In genomic region chr1:149607070-149607802, GRCh38 we compare ENCODE assay signal across 8 cellular contexts. TPM values are rescaled to one million over a fixed set of nuclear protein-coding genes. Genes with fewer than 3 reads are reported as not detected.
DNase-seq lines count a peak whose midpoint lies in the region; ATAC-seq, FAIRE-seq and TF ChIP-seq lines count a peak whose summit lies in the region.
"Not testable (repeated sequence)": the region's sequence is repeated elsewhere in the genome, so short reads cannot be mapped to it uniquely, and the experiment has no call there.

No MANE protein-coding gene starts in this region.

- H3K36me3 Mint-ChIP-seq in CD4-positive, CD25-positive, alpha-beta regulatory T cell; activated naive CD4-positive, alpha-beta T cell treated with anti-CD3 and anti-CD28 coated beads, Interleukin-2, amount 50 U/mL, for 24 hours: not testable (repeated sequence)

- H3K79me2 ChIP-seq in KMS-11 (ENCODE audit: insufficient read depth, low read depth) = not testable (repeated sequence)

- TF ChIP-seq CTCF in KMS-11 (conservative IDR thresholded peaks at IDR 0.05; ENCODE audit: low read depth, low read length); WI38 (IDR thresholded peaks at IDR 0.05; ENCODE audit: low read depth, low read length); epithelial cell of proximal tubule (conservative IDR thresholded peaks at IDR 0.05; ENCODE audit: low read depth, low read length); pancreas (IDR thresholded peaks at IDR 0.05); stomach (IDR thresholded peaks at IDR 0.05): not testable (repeated sequence)

- peak overlapping the region; percentile 83 for H3K27ac ChIP-seq in CD4-positive, CD25-positive, alpha-beta regulatory T cell (ENCODE audit: insufficient read depth, low read length, poor library complexity, severe bottlenecking)
- H3K27ac ChIP-seq in KMS-11 (peak overlapping the region; percentile 75), pancreas (peak overlapping the region; percentile 77 to 79 (median 79)), stomach (peak overlapping the region; percentile 71 to 92 (median 80))

- peak overlapping the region; percentile 77 for H3K9ac ChIP-seq in KMS-11

- not testable (repeated sequence) for H3K4me1 Mint-ChIP-seq in CD4-positive, CD25-positive, alpha-beta regulatory T cell; activated naive CD4-positive, alpha-beta T cell treated with anti-CD3 and anti-CD28 coated beads, Interleukin-2, amount 50 U/mL, for 24 hours

- not testable (repeated sequence) for H3K27me3 ChIP-seq in CD4-positive, CD25-positive, alpha-beta regulatory T cell (ENCODE audit: control insufficient read depth, insufficient read depth, low read length); KMS-11 (ENCODE audit: insufficient read depth, low read depth); pancreas; stomach

- H3K4me2 ChIP-seq in KMS-11 = peak overlapping the region; percentile 78

- not testable (repeated sequence) for H3K27me3 Mint-ChIP-seq in CD4-positive, CD25-positive, alpha-beta regulatory T cell; activated naive CD4-positive, alpha-beta T cell treated with anti-CD3 and anti-CD28 coated beads, Interleukin-2, amount 50 U/mL, for 24 hours

- not testable (repeated sequence) for TF ChIP-seq POLR2A in stomach (IDR thresholded peaks at IDR 0.05)

- H3K4me3 ChIP-seq in CD4-positive, CD25-positive, alpha-beta regulatory T cell (ENCODE audit: low read depth, low read length) = peak overlapping the region; percentile 48
- H3K4me3 ChIP-seq in KMS-11 (IDR thresholded peaks at IDR 0.05; ENCODE audit: insufficient read depth, low read depth, low read length) = not testable (repeated sequence)
- H3K4me3 ChIP-seq in WI38 (ENCODE audit: low read depth, low read length) (peak overlapping the region; percentile 53), epithelial cell of proximal tubule (ENCODE audit: low read depth, low read length) (peak overlapping the region; percentile 52), pancreas (peak overlapping the region in 3 of 4 donors; percentile 43 to 44 (median 43)), stomach (peak overlapping the region; percentile 39 to 56 (median 43))

- intact Hi-C loops in pancreas (cut with DNase I); stomach (cut with DNase I; ENCODE audit: low total_unique reads): not testable (repeated sequence)

- 0% methylated on average over 7 to 23 of the region's 45 CpGs for WGBS in pancreas, 2 donors
- 0 to 2% (median 1%) methylated on average over 1 to 18 of the region's 45 CpGs for WGBS in stomach, 5 donors

- DNase-seq in CD4-positive, CD25-positive, alpha-beta regulatory T cell = peak in 2 of 3 donors; percentile 6 to 41
- DNase-seq in epithelial cell of proximal tubule (ENCODE audit: low read depth) = not testable (repeated sequence)
- DNase-seq in left kidney (ENCODE audit: low read depth, low spot score) (peak; percentile 3), pancreas (peak; percentile 29 to 70 (median 61)), stomach (peak; percentile 45)

- H2AFZ ChIP-seq in KMS-11 (ENCODE audit: low read depth) = peak overlapping the region; percentile 87

- not testable (repeated sequence) for H4K20me1 ChIP-seq in KMS-11 (ENCODE audit: insufficient read depth)

- peak overlapping the region; percentile 51 to 88 (median 68) for H3K4me3 Mint-ChIP-seq in CD4-positive, CD25-positive, alpha-beta regulatory T cell
- peak overlapping the region; percentile 68 for H3K4me3 Mint-ChIP-seq in activated naive CD4-positive, alpha-beta T cell treated with anti-CD3 and anti-CD28 coated beads, Interleukin-2, amount 50 U/mL, for 24 hours

- not testable (repeated sequence) for H3K4me1 ChIP-seq in CD4-positive, CD25-positive, alpha-beta regulatory T cell (ENCODE audit: control insufficient read depth, insufficient read depth, low read length, poor library complexity, severe bottlenecking); pancreas; stomach
- peaks cover 18% of the 10 kb centered on the region for H3K4me1 ChIP-seq in KMS-11 (ENCODE audit: low read depth, poor library complexity, severe bottlenecking)

- not testable (repeated sequence) for H3K36me3 ChIP-seq in CD4-positive, CD25-positive, alpha-beta regulatory T cell (ENCODE audit: control insufficient read depth, insufficient read depth, low read length); KMS-11 (ENCODE audit: insufficient read depth); pancreas; stomach

- not testable (repeated sequence) for ATAC-seq in CD4-positive, CD25-positive, alpha-beta regulatory T cell (ENCODE audit: low read depth in 2 of 2)
- ATAC-seq in pancreas = peak in 1 of 4 donors; percentile 57

- not testable (repeated sequence) for H3K9me3 Mint-ChIP-seq in CD4-positive, CD25-positive, alpha-beta regulatory T cell; activated naive CD4-positive, alpha-beta T cell treated with anti-CD3 and anti-CD28 coated beads, Interleukin-2, amount 50 U/mL, for 24 hours

- H3K9me3 ChIP-seq in CD4-positive, CD25-positive, alpha-beta regulatory T cell (ENCODE audit: control insufficient read depth in 2 of 2, low read length in 2 of 2); pancreas; stomach: not testable (repeated sequence)

- H3K27ac Mint-ChIP-seq in CD4-positive, CD25-positive, alpha-beta regulatory T cell = peak overlapping the region in 2 of 3 donors; percentile 80 to 86
- H3K27ac Mint-ChIP-seq in activated naive CD4-positive, alpha-beta T cell treated with anti-CD3 and anti-CD28 coated beads, Interleukin-2, amount 50 U/mL, for 24 hours = peak overlapping the region; percentile 91

- not testable (repeated sequence) for TF ChIP-seq EP300 in stomach (IDR thresholded peaks at IDR 0.05)

- FAIRE-seq in pancreas (lab: Jason Lieb, UNC) = not testable (repeated sequence)

RNA-seq across cellular contexts. Expression of gene PPIAL4C, which starts 23.6 kb away (rescaled TPM):
- not detected for total RNA-seq in CD4-positive, CD25-positive, alpha-beta regulatory T cell
- under 1 TPM in 1 of 4 donors, not detected in 3; 0.40 TPM for polyA plus RNA-seq in CD4-positive, CD25-positive, alpha-beta regulatory T cell
- not detected in 2 replicates for total RNA-seq in epithelial cell of proximal tubule
- 1 to 10 TPM in 1 of 6 donors, under 1 TPM in 2, not detected in 3; 0.35 to 1.1 (median 0.40) TPM for total RNA-seq in pancreas
- polyA plus RNA-seq in pancreas = under 1 TPM in 1 of 2 donors, not detected in 1; 0.42 TPM
- total RNA-seq in stomach = not detected
- polyA plus RNA-seq in stomach = under 1 TPM in 1 of 3 donors, not detected in 2; 0.43 TPM
